Comparison of ENCODE assay signal across 15 cellular contexts in genomic region chrX:13266641-13267420, GRCh38. TPM values are rescaled to one million over a fixed set of nuclear protein-coding genes. Genes with fewer than 3 reads are reported as not detected.
DNase-seq lines count a peak whose midpoint lies in the region; ATAC-seq, FAIRE-seq and TF ChIP-seq lines count a peak whose summit lies in the region.
"Had no signal": no experiment of that assay in that cellular context is flagged by ENCODE, and none has a peak within 500 bp of the region (broad histone marks: within the 10 kb centered on the region; RNA-seq: fewer than 3 reads in every experiment).

No MANE protein-coding gene starts in this region.

- DNase-seq in ELR (ENCODE audit: low read depth) = peak; percentile 54
- peak; percentile 52 for DNase-seq in astrocyte (ENCODE audit: low read depth)
- DNase-seq in kidney tubule cell (ENCODE audit: low spot score) = peak; percentile 11
- no peak for DNase-seq in RPMI8226
- DNase-seq in GM10248 (ENCODE audit: extremely low spot score) = no peak
- DNase-seq: adrenal gland; CD4-positive, CD25-positive, alpha-beta regulatory T cell; gastrocnemius medialis; PC-9 had no signal

- peaks cover 9% of the 10 kb centered on the region for H3K4me1 ChIP-seq in astrocyte (ENCODE audit: insufficient read depth, low read length)
- H3K4me1 ChIP-seq: adrenal gland, gastrocnemius medialis had no signal

- no peaks in the 10 kb centered on the region for H3K9me3 ChIP-seq in astrocyte (ENCODE audit: insufficient read depth, low read depth, low read length)
- H3K9me3 ChIP-seq: adrenal gland, gastrocnemius medialis, thoracic aorta had no signal

- H3K4me2 ChIP-seq in astrocyte (ENCODE audit: low read length) = peak overlapping the region; percentile 33
- H3K4me2 ChIP-seq: PC-9 had no signal

- no peaks in the 10 kb centered on the region for H4K20me1 ChIP-seq in astrocyte (ENCODE audit: insufficient read depth, low read length)

- H3K9me3 Mint-ChIP-seq in astrocyte (ENCODE audit: unreplicated experiment) = no peaks in the 10 kb centered on the region
- H3K9me3 Mint-ChIP-seq: dendritic cell treated with granulocyte-macrophage colony-stimulating factor and Interleukin-4, amounts not matched to agents 40 ng/mL and 50 ng/mL, for 4 days had no signal

- no peaks in the 10 kb centered on the region for H3K36me3 ChIP-seq in astrocyte (ENCODE audit: insufficient read depth, low read length)
- H3K36me3 ChIP-seq: adrenal gland, gastrocnemius medialis, thoracic aorta had no signal

- no peaks in the 10 kb centered on the region for H3K4me1 Mint-ChIP-seq in astrocyte (ENCODE audit: low read depth, unreplicated experiment)

- peak overlapping the region; percentile 56 for H2AFZ ChIP-seq in astrocyte (ENCODE audit: low read depth, low read length)
- H2AFZ ChIP-seq: PC-9 had no signal

- no peaks in the 10 kb centered on the region for H3K27me3 ChIP-seq in astrocyte (ENCODE audit: insufficient read depth, low read length)
- H3K27me3 ChIP-seq: adrenal gland, gastrocnemius medialis had no signal

- no peak for TF ChIP-seq CTCF in astrocyte (IDR thresholded peaks at IDR 0.05; ENCODE audit: insufficient read depth, low read depth, low read length)
- TF ChIP-seq CTCF in GM10248 (IDR thresholded peaks at IDR 0.05; ENCODE audit: control extremely low read depth, extremely low read depth, low read depth, missing control alignments) = no peak

- peak overlapping the region; percentile 51 for H3K9ac ChIP-seq in astrocyte (ENCODE audit: low read length)

- peak overlapping the region; percentile 62 for H3K27ac ChIP-seq in astrocyte (ENCODE audit: low read depth, low read length)
- H3K27ac ChIP-seq: adrenal gland, gastrocnemius medialis, PC-9, thoracic aorta had no signal

- no peak overlapping the region for H3K4me3 ChIP-seq in astrocyte (ENCODE audit: insufficient read depth, low read depth, low read length)
- H3K4me3 ChIP-seq: adrenal gland, gastrocnemius medialis, PC-9, thoracic aorta had no signal

- H3K4me3 Mint-ChIP-seq in astrocyte (ENCODE audit: unreplicated experiment) = no peak overlapping the region
- H3K4me3 Mint-ChIP-seq: CD4-positive, CD25-positive, alpha-beta regulatory T cell; dendritic cell treated with granulocyte-macrophage colony-stimulating factor and Interleukin-4, amounts not matched to agents 40 ng/mL and 50 ng/mL, for 4 days had no signal

- peak; percentile 79 for FAIRE-seq in astrocyte (lab: Jason Lieb, UNC)

- POLR2A ChIA-PET in GM10248 (lab: Yijun Ruan, JAX) = no interaction called here

- H3K79me2 ChIP-seq in astrocyte (ENCODE audit: insufficient read depth, low read length) = no peaks in the 10 kb centered on the region

- no peak overlapping the region for H3K27ac Mint-ChIP-seq in astrocyte (ENCODE audit: unreplicated experiment)
- H3K27ac Mint-ChIP-seq: CD4-positive, CD25-positive, alpha-beta regulatory T cell; dendritic cell treated with granulocyte-macrophage colony-stimulating factor and Interleukin-4, amounts not matched to agents 40 ng/mL and 50 ng/mL, for 4 days had no signal

- ATAC-seq in GM18868 (IDR thresholded peaks at IDR 0.05; ENCODE audit: unreplicated experiment) = peak; percentile 58
- no peak for ATAC-seq in HG02610 (IDR thresholded peaks at IDR 0.05; ENCODE audit: unreplicated experiment)
- ATAC-seq: gastrocnemius medialis had no signal

- no peaks in the 10 kb centered on the region for H3K27me3 Mint-ChIP-seq in astrocyte (ENCODE audit: low read depth, unreplicated experiment)
- H3K27me3 Mint-ChIP-seq: CD4-positive, CD25-positive, alpha-beta regulatory T cell; dendritic cell treated with granulocyte-macrophage colony-stimulating factor and Interleukin-4, amounts not matched to agents 40 ng/mL and 50 ng/mL, for 4 days had no signal

- H3K36me3 Mint-ChIP-seq in astrocyte (ENCODE audit: low read depth, unreplicated experiment) = no peaks in the 10 kb centered on the region
- H3K36me3 Mint-ChIP-seq: CD4-positive, CD25-positive, alpha-beta regulatory T cell had no signal

- CTCF ChIA-PET in GM10248 (lab: Yijun Ruan, JAX) = no interaction called here

RNA-seq across cellular contexts. Expression of gene ATXN3L, which starts 53.0 kb away (rescaled TPM):
- total RNA-seq in astrocyte = not detected in 2 replicates
- total RNA-seq: adrenal gland; CD4-positive, CD25-positive, alpha-beta regulatory T cell; gastrocnemius medialis; kidney epithelial cell; PC-9; T-helper 2 cell treated with Interferon-gamma antibody and Interleukin-4, amounts not matched to agents 100 ng/mL and 5 ng/mL, for 36 hours; thoracic aorta had no signal

Comparison
In these comparisons a context has a peak if more than half of its experiments do, and no peak if none do; other contexts are left out.
1. DNase-seq: peak in ELR (single experiment), astrocyte (single experiment) and kidney tubule cell (single experiment); none in RPMI8226 (single experiment) and GM10248 (single experiment).